In the genomic region with DNA sequence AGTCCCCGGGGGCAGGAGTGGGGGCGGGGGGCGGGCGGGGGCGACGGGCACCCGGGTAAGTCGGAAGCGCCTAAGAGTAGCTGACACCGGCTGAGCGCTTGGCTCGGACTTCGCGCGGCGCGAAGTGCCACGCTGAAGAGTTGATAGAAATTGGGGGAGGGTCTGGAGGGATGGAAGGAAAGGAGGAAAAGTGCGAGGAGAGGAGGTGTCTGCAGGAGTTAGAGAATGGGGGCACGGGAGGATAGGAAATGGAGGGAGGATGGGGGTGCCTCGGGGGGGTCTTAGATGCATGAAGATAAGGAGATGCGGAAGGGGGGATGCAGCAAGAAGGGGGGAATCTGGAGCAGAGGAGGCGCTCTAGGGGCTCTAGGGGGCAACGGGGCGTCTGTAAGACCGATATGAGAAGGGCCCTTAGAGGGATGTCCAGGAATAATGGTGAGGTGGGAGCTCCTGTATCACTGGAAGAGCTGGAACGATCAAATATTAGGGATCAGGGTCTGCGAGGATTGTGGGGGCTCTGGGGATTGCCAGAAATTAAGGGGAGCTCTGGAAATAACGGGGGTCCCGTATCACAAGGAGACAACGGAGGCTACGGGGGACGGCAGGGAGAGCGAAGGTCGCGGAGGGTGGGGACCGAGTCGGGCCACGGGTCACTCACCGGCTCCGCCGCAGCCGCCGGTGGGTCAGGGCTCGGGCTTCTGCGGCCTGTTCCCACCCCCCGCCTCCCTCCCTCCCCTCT, we compare ENCODE assay signal across 8 cellular contexts.
DNase-seq lines count a peak whose midpoint lies in the region; ATAC-seq and TF ChIP-seq lines count a peak whose summit lies in the region.

MYPOP (minus strand) TSS at position 702 of the 739 bp plus-strand sequence. CDS start 840 bp downstream, outside the sequence.

- DNase-seq in DMS 273 (lab: John Stamatoyannopoulos, UW; ENCODE audit: unreplicated experiment) (peak; percentile 65), DMS 273 treated with DMSO at 0.1 percent for 48 hours (lab: John Stamatoyannopoulos, UW) (no peak), RWPE2 (ENCODE audit: low spot score) (no peak), epithelial cell of prostate (ENCODE audit: low read depth, low spot score) (no peak), nephron progenitor cell (no peak), AG08396 (ENCODE audit: low spot score) (no peak), SHP77 treated with DMSO at 0.1 percent for 48 hours (lab: John Stamatoyannopoulos, UW) (no peak), NCI-H2107 (lab: John Stamatoyannopoulos, UW) (no peak)

- no peaks in the 10 kb centered on the region for H3K9me3 ChIP-seq in RWPE2 (ENCODE audit: severe bottlenecking)

- TF ChIP-seq CTCF in RWPE2 (IDR thresholded peaks at IDR 0.05; ENCODE audit: poor library complexity, severe bottlenecking), result no peak
- no peak for TF ChIP-seq CTCF in nephron progenitor cell (IDR thresholded peaks at IDR 0.05)

- H3K4me3 Mint-ChIP-seq in nephron progenitor cell, result peak within 1 kb of the TSS; percentile 95

- peaks cover 26% of the 10 kb centered on the region for H3K36me3 Mint-ChIP-seq in nephron progenitor cell (ENCODE audit: low read depth)

- ATAC-seq in RWPE2 (ENCODE audit: low read depth), result no peak

- H3K27me3 ChIP-seq in RWPE2 (ENCODE audit: insufficient read depth, poor library complexity, severe bottlenecking), result no peaks in the 10 kb centered on the region

- peak within 1 kb of the TSS; percentile 43 for H3K4me3 ChIP-seq in RWPE2 (ENCODE audit: severe bottlenecking)

- H3K36me3 ChIP-seq in RWPE2 (ENCODE audit: low read depth), result peaks cover 27% of the 10 kb centered on the region

- no peaks in the 10 kb centered on the region for H3K4me1 ChIP-seq in RWPE2 (ENCODE audit: insufficient read depth, poor library complexity, severe bottlenecking)

- no peaks in the 10 kb centered on the region for H3K9me3 Mint-ChIP-seq in nephron progenitor cell

- H3K4me1 Mint-ChIP-seq in nephron progenitor cell, result peaks cover 10% of the 10 kb centered on the region

- peak within 1 kb of the TSS; percentile 64 for H3K27ac Mint-ChIP-seq in nephron progenitor cell

- H3K27me3 Mint-ChIP-seq in nephron progenitor cell (ENCODE audit: low read depth, poor library complexity), result peaks cover 44% of the 10 kb centered on the region

- peak within 1 kb of the TSS; percentile 14 for H3K27ac ChIP-seq in RWPE2 (ENCODE audit: poor library complexity, severe bottlenecking)
- peak within 1 kb of the TSS; percentile 28 for H3K27ac ChIP-seq in epithelial cell of prostate
